11 cellular contexts compared by ENCODE assay signal in genomic region chr16:84176192-84177053, GRCh38. TPM values are rescaled to one million over a fixed set of nuclear protein-coding genes. Genes with fewer than 3 reads are reported as not detected.
DNase-seq lines count a peak whose midpoint lies in the region; ATAC-seq, FAIRE-seq and TF ChIP-seq lines count a peak whose summit lies in the region.
"Had no signal": no experiment of that assay in that cellular context is flagged by ENCODE, and none has a peak within 500 bp of the region (broad histone marks: within the 10 kb centered on the region; RNA-seq: fewer than 3 reads in every experiment).

No MANE protein-coding gene starts in this region.

- 53 to 64% methylated on average over 2 to 18 of the region's 18 CpGs for WGBS in body of pancreas, 2 donors

- H3K4me2 ChIP-seq in skeletal muscle satellite cell (ENCODE audit: low read length), result peak overlapping the region; percentile 56

- no peak for ATAC-seq in body of pancreas

- no peak overlapping the region for H3K27ac Mint-ChIP-seq in mesothelial cell of epicardium

- H3K27ac ChIP-seq in body of pancreas (peak overlapping the region; percentile 49 to 70 (median 54)), kidney (ENCODE audit: low read depth in 2 of 2, low read length in 2 of 2) (peak overlapping the region; percentile 85 to 89)

- H3K4me3 Mint-ChIP-seq in mesothelial cell of epicardium, result no peak overlapping the region
- H3K4me3 Mint-ChIP-seq: CD8-positive, alpha-beta memory T cell had no signal

- H3K9ac ChIP-seq in kidney (ENCODE audit: low read length in 2 of 2) (peak overlapping the region in 1 of 2 donors; percentile 35), skeletal muscle satellite cell (ENCODE audit: low read depth, low read length) (peak overlapping the region; percentile 34)

- H3K4me3 ChIP-seq in H7 (ENCODE audit: insufficient read depth, low read depth, low read length) (no peak overlapping the region), body of pancreas (no peak overlapping the region), kidney (ENCODE audit: low read length in 2 of 2) (no peak overlapping the region), skeletal muscle satellite cell (ENCODE audit: low read length) (peak overlapping the region; percentile 35)

- DNase-seq in H7 (peak; percentile 45), body of pancreas (no peak), kidney (peak; percentile 80), NCI-H2081 treated with DMSO at 0.1 percent for 48 hours (lab: John Stamatoyannopoulos, UW) (no peak), superior temporal gyrus (ENCODE audit: extremely low spot score) (no peak), NCI-H1694 treated with DMSO at 0.1 percent for 48 hours (lab: John Stamatoyannopoulos, UW) (no peak), mesothelial cell of epicardium (ENCODE audit: low spot score in 2 of 2, unreplicated experiment in 2 of 2) (no peak)
- DNase-seq: CD8-positive, alpha-beta memory T cell; KG1; NCI-H446 had no signal

- TF ChIP-seq CTCF in body of pancreas (IDR thresholded peaks at IDR 0.05), result no peak
- no peak for TF ChIP-seq CTCF in kidney (IDR thresholded peaks at IDR 0.05; ENCODE audit: borderline replicate concordance, extremely low read depth, insufficient read depth)
- no peak for TF ChIP-seq CTCF in mesothelial cell of epicardium (IDR thresholded peaks at IDR 0.05; ENCODE audit: unreplicated experiment)

- H3K9me3 Mint-ChIP-seq in mesothelial cell of epicardium, result no peaks in the 10 kb centered on the region
- H3K9me3 Mint-ChIP-seq: CD8-positive, alpha-beta memory T cell had no signal

- peaks cover 16% of the 10 kb centered on the region for H3K4me1 Mint-ChIP-seq in mesothelial cell of epicardium

- no peaks in the 10 kb centered on the region for H3K27me3 Mint-ChIP-seq in mesothelial cell of epicardium (ENCODE audit: low read depth)

- H3K36me3 ChIP-seq in H7 (replicated peaks; ENCODE audit: control insufficient read depth, insufficient read depth, low read length) (peaks cover 8% of the 10 kb centered on the region), body of pancreas (replicated peaks in 1 of 2; ENCODE audit: insufficient read depth in 1 of 2, low read depth in 2 of 2) (peaks cover 0 to 17% of the 10 kb centered on the region in 2 donors), kidney (ENCODE audit: control insufficient read depth in 1 of 2, insufficient read depth in 2 of 2, low read length in 2 of 2) (peaks cover 0 to 15% of the 10 kb centered on the region in 2 donors), skeletal muscle satellite cell (ENCODE audit: insufficient read depth, low read length) (peaks cover 25% of the 10 kb centered on the region)

- H3K9me3 ChIP-seq in body of pancreas (no peaks in the 10 kb centered on the region), kidney (ENCODE audit: control insufficient read depth in 1 of 2, low read length in 2 of 2) (no peaks in the 10 kb centered on the region), skeletal muscle satellite cell (replicated peaks; ENCODE audit: low read length) (no peaks in the 10 kb centered on the region)

- no peak for TF ChIP-seq POLR2A in body of pancreas (IDR thresholded peaks at IDR 0.05)

- H3K27me3 ChIP-seq in H7 (ENCODE audit: control insufficient read depth, insufficient read depth, low read length) (no peaks in the 10 kb centered on the region), body of pancreas (no peaks in the 10 kb centered on the region), skeletal muscle satellite cell (ENCODE audit: control insufficient read depth, insufficient read depth, low read length) (peaks cover 6% of the 10 kb centered on the region)

- no peak for FAIRE-seq in kidney (lab: Jason Lieb, UNC)

- intact Hi-C loops in body of pancreas (cut with DNase I) (no loop called here), kidney (cut with DNase I) (no loop called here)

- H3K4me1 ChIP-seq in body of pancreas (peaks cover 24% of the 10 kb centered on the region), kidney (ENCODE audit: control insufficient read depth in 1 of 2, insufficient read depth in 1 of 2, low read depth in 1 of 2, low read length in 2 of 2) (peaks cover 19 to 25% of the 10 kb centered on the region in 2 donors), skeletal muscle satellite cell (ENCODE audit: control insufficient read depth, insufficient read depth, low read length) (peaks cover 32% of the 10 kb centered on the region)

- no peaks in the 10 kb centered on the region for H3K36me3 Mint-ChIP-seq in mesothelial cell of epicardium

RNA-seq across cellular contexts. Expression of gene TAF1C, which starts 10.4 kb away (rescaled TPM):
- 38.8 and 51.9 TPM in 2 replicates for total RNA-seq in H7 (2014; rRNA removed; shearing (Covaris generic))
- total RNA-seq in body of pancreas (10 to 100 TPM; 33.5 to 80.8 TPM), kidney (64.7 TPM), mesothelial cell of epicardium (84.0 to 88.6 TPM (median 84.3 TPM) in 3 replicates)
- polyA plus RNA-seq in kidney (ENCODE audit: insufficient read depth, low read depth, low replicate concordance), result 24.7 TPM
- total RNA-seq in skeletal muscle satellite cell (2012; rRNA removed), result 22.1 and 25.3 TPM in 2 replicates

RNA-seq across cellular contexts. Expression of gene ADAD2, which starts 14.5 kb away (rescaled TPM):
- 0.78 TPM in 1 of 2 replicates, not detected in the other for total RNA-seq in H7 (2014; rRNA removed; shearing (Covaris generic))
- total RNA-seq in body of pancreas (1 to 10 TPM in 1 of 2 donors, not detected in 1; 4.0 TPM), kidney (0.72 TPM), mesothelial cell of epicardium (0.34 TPM in 1 of 3 replicates, not detected in the others)
- polyA plus RNA-seq in kidney (ENCODE audit: insufficient read depth, low read depth, low replicate concordance), result 0.80 TPM
- total RNA-seq in skeletal muscle satellite cell (2012; rRNA removed), result not detected in 2 replicates
- polyA plus RNA-seq: CD8-positive, alpha-beta memory T cell had no signal

RNA-seq across cellular contexts. Expression of gene DNAAF1, which starts 31.3 kb away (rescaled TPM):
- total RNA-seq in H7 (2014; rRNA removed; shearing (Covaris generic)), result 0.07 TPM in 1 of 2 replicates, not detected in the other
- 1 to 10 TPM in 1 of 2 donors, under 1 TPM in 1; 0.99 to 1.3 TPM for total RNA-seq in body of pancreas
- 4.8 TPM for total RNA-seq in kidney
- 2.4 TPM for polyA plus RNA-seq in kidney (ENCODE audit: insufficient read depth, low read depth, low replicate concordance)
- under 0.01 TPM in 1 of 2 replicates, not detected in the other for total RNA-seq in skeletal muscle satellite cell (2012; rRNA removed)
- 0.18 to 0.47 TPM (median 0.22 TPM) in 3 replicates for total RNA-seq in mesothelial cell of epicardium

RNA-seq across cellular contexts. Expression of gene HSDL1, which starts 31.4 kb away (rescaled TPM):
- total RNA-seq in H7 (2014; rRNA removed; shearing (Covaris generic)), result 44.5 and 53.5 TPM in 2 replicates
- 1 to 10 TPM; 6.3 to 8.0 TPM for total RNA-seq in body of pancreas
- 13.3 TPM for total RNA-seq in kidney
- polyA plus RNA-seq in kidney (ENCODE audit: insufficient read depth, low read depth, low replicate concordance), result 12.1 TPM
- 12.9 and 14.4 TPM in 2 replicates for total RNA-seq in skeletal muscle satellite cell (2012; rRNA removed)
- 47.6 to 50.0 TPM (median 48.9 TPM) in 3 replicates for total RNA-seq in mesothelial cell of epicardium

RNA-seq across cellular contexts. Expression of gene MBTPS1, which starts 59.7 kb away (rescaled TPM):
- 32.3 and 34.4 TPM in 2 replicates for total RNA-seq in H7 (2014; rRNA removed; shearing (Covaris generic))
- total RNA-seq in body of pancreas (10 to 100 TPM; 58.9 to 75.5 TPM), kidney (91.7 TPM), mesothelial cell of epicardium (143 to 146 TPM (median 146 TPM) in 3 replicates)
- polyA plus RNA-seq in kidney (ENCODE audit: insufficient read depth, low read depth, low replicate concordance), result 45.5 TPM
- 46.1 and 51.0 TPM in 2 replicates for total RNA-seq in skeletal muscle satellite cell (2012; rRNA removed)

Comparison
In these comparisons a context has a peak if more than half of its experiments do, and no peak if none do; other contexts are left out.
1. DNase-seq: peak in H7 (single experiment) and kidney (single experiment); none in body of pancreas (0 of 4), NCI-H2081 treated with DMSO at 0.1 percent for 48 hours (single experiment), superior temporal gyrus (single experiment), NCI-H1694 treated with DMSO at 0.1 percent for 48 hours (single experiment) and mesothelial cell of epicardium (0 of 2).